In the genomic region with DNA sequence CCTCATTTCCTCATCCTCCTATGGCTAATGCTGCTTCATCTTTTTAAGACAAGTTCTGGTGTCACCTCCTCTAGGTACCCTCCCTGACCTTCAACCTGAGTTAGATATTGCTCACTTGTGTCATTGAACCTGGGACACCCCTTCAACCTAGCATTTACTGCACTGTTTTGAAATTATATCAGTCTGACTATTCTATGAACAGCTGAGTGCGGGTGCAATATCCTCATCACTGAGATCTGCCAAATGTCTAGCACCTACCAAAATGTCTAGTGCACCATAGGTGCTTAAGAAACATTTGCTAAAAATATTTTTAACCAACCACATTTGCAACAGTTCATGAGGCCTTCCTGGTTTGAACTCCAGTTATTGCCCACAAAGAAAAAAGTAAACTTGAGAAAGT, we compare ENCODE assay signal across 8 cellular contexts. TPM values are rescaled to one million over a fixed set of nuclear protein-coding genes. Genes with fewer than 3 reads are reported as not detected.
"Had no signal": no experiment of that assay in that cellular context is flagged by ENCODE, and none has a peak within 500 bp of the region (broad histone marks: within the 10 kb centered on the region; RNA-seq: fewer than 3 reads in every experiment).

No MANE protein-coding gene starts in this region.

- DNase-seq: H7, HFFc6, IMR-90 had no signal

- H3K4me3 Mint-ChIP-seq: GM23338, HFFc6 had no signal

- ATAC-seq: GM23338, HCT116, K562 had no signal

- H3K4me3 ChIP-seq: GM23338, HAP-1, K562 had no signal

- H3K27ac Mint-ChIP-seq: GM23338, HFFc6 had no signal

- H3K4me1 Mint-ChIP-seq: GM23338 had no signal

- H3K9me3 Mint-ChIP-seq: GM23338 had no signal

RNA-seq across cellular contexts. Expression of a gene that starts 34.5 kb away (rescaled TPM):
- total RNA-seq: GM23338, H4, H7, HFFc6, IMR-90, K562 had no signal
- polyA plus RNA-seq: GM23338, IMR-90, K562 had no signal
